Comparison of ENCODE assay signal across 14 cellular contexts in the genomic region with DNA sequence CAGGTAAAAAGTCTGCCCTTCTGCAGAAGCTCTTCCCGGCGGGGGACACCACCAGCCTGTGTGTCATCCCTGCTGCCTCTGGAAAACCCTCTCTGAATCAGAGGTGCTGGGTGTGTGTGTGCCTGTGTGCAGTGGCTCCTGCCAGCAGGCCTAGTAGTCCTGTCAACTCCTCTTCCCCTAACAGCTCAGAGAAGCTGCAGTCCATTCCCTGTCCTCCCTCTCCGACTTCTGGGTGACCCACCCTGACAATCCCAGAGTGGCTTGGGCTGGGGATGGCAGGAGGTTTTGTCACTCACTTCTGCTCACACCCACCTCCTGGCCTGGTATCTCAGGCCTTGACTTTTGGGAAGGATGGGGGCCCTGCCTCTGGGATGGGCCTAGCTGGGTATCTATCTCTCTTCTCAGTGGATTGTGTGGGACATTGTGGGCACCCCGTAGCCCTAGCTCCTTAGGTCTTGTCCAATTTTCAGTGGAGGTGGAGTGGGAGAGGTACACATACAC. TPM values are rescaled to one million over a fixed set of nuclear protein-coding genes. Genes with fewer than 3 reads are reported as not detected.
A peak's percentile ranks its signal among the peaks of the same experiment; 100 is the strongest.
DNase-seq lines count a peak whose midpoint lies in the region; ATAC-seq, FAIRE-seq and TF ChIP-seq lines count a peak whose summit lies in the region.
"Had no signal": no experiment of that assay in that cellular context is flagged by ENCODE, and none has a peak within 500 bp of the region (broad histone marks: within the 10 kb centered on the region; RNA-seq: fewer than 3 reads in every experiment).

No MANE protein-coding gene starts in this region.

- intact Hi-C loops in gastrocnemius medialis (cut with DNase I; ENCODE audit: low total_unique reads) = no loop called here

- H3K4me1 ChIP-seq in keratinocyte (ENCODE audit: control insufficient read depth, extremely low read depth, insufficient read depth, low read length) = peaks cover 63% of the 10 kb centered on the region
- peaks cover 0 to 10% of the 10 kb centered on the region in 2 donors for H3K4me1 ChIP-seq in gastrocnemius medialis

- H3K4me3 ChIP-seq in keratinocyte (ENCODE audit: control insufficient read depth in 2 of 3, extremely low read depth in 1 of 3, insufficient read depth in 2 of 3, low read depth in 1 of 3, low read length in 3 of 3) (peak overlapping the region in 2 of 3 experiments; percentile 16 to 48), gastrocnemius medialis (no peak overlapping the region)

- no peak overlapping the region for H3K27ac Mint-ChIP-seq in activated T-cell treated with anti-CD3 and anti-CD28 coated beads, Interleukin-2, amount 50 U/mL, for 72 hours
- H3K27ac Mint-ChIP-seq in natural killer cell treated with Interleukin-12 subunit alpha and Interleukin-12 subunit beta and Interleukin-15 and Interleukin-18, amount 100 ng/mL, for 72 hours = no peak overlapping the region

- H3K4me1 Mint-ChIP-seq in activated T-cell treated with anti-CD3 and anti-CD28 coated beads, Interleukin-2, amount 50 U/mL, for 72 hours (ENCODE audit: low read depth) = peaks cover 50% of the 10 kb centered on the region
- peaks cover 0 to 13% of the 10 kb centered on the region in 2 donors for H3K4me1 Mint-ChIP-seq in natural killer cell treated with Interleukin-12 subunit alpha and Interleukin-12 subunit beta and Interleukin-15 and Interleukin-18, amount 100 ng/mL, for 72 hours (ENCODE audit: low read depth in 2 of 2)

- dilution Hi-C loops in keratinocyte (cut with MboI; ENCODE audit: extremely low pct_ligation_motif_present, low sequenced_read_pairs) = no loop called here

- H3K27me3 ChIP-seq in keratinocyte (ENCODE audit: control insufficient read depth, extremely low read depth, insufficient read depth, low read length) (peaks cover 6% of the 10 kb centered on the region), gastrocnemius medialis (peaks cover 38 to 62% (median 43%) of the 10 kb centered on the region in 3 donors)

- H3K36me3 ChIP-seq in keratinocyte (ENCODE audit: control insufficient read depth in 2 of 2, extremely low read depth in 1 of 2, insufficient read depth in 2 of 2, low read length in 2 of 2) = no peaks in the 10 kb centered on the region
- no peaks in the 10 kb centered on the region for H3K36me3 ChIP-seq in gastrocnemius medialis
- H3K36me3 ChIP-seq: SJCRH30 had no signal

- H3K36me3 Mint-ChIP-seq in activated T-cell treated with anti-CD3 and anti-CD28 coated beads, Interleukin-2, amount 50 U/mL, for 72 hours (ENCODE audit: insufficient read depth in 2 of 2) = peaks cover 0 to 1% of the 10 kb centered on the region in 2 donors
- H3K36me3 Mint-ChIP-seq in natural killer cell treated with Interleukin-12 subunit alpha and Interleukin-12 subunit beta and Interleukin-15 and Interleukin-18, amount 100 ng/mL, for 72 hours = no peaks in the 10 kb centered on the region

- TF ChIP-seq CTCF in keratinocyte (optimal IDR thresholded peaks at IDR 0.05 in 1 of 3, IDR thresholded peaks at IDR 0.05 in 1 of 3, conservative IDR thresholded peaks at IDR 0.05 in 1 of 3; ENCODE audit: extremely low read depth in 1 of 3, insufficient read depth in 2 of 3, low read length in 3 of 3) = no peak
- no peak for TF ChIP-seq CTCF in gastrocnemius medialis (IDR thresholded peaks at IDR 0.05 in 4 of 5, conservative IDR thresholded peaks at IDR 0.05 in 1 of 5)

- FAIRE-seq in keratinocyte (lab: Jason Lieb, UNC) = peak; percentile 93

- in situ Hi-C loops in gastrocnemius medialis (cut with MboI; ENCODE audit: low sequenced_read_pairs in 4 of 4) = no loop called here

- H3K9me3 Mint-ChIP-seq in activated T-cell treated with anti-CD3 and anti-CD28 coated beads, Interleukin-2, amount 50 U/mL, for 72 hours = no peaks in the 10 kb centered on the region
- no peaks in the 10 kb centered on the region for H3K9me3 Mint-ChIP-seq in natural killer cell treated with Interleukin-12 subunit alpha and Interleukin-12 subunit beta and Interleukin-15 and Interleukin-18, amount 100 ng/mL, for 72 hours

- H3K4me2 ChIP-seq in keratinocyte (ENCODE audit: control insufficient read depth, extremely low read depth, insufficient read depth, low read depth, low read length) = peak overlapping the region; percentile 86

- peak overlapping the region; percentile 33 for H2AFZ ChIP-seq in keratinocyte (ENCODE audit: control insufficient read depth, low read length)

- peaks cover 2% of the 10 kb centered on the region for H3K9me1 ChIP-seq in keratinocyte (ENCODE audit: control insufficient read depth, extremely low read depth, insufficient read depth, low read length)

- peak in 1 of 2 donors; percentile 16 for ATAC-seq in activated T-cell treated with anti-CD3 and anti-CD28 coated beads, Interleukin-2, amount 50 U/mL, for 72 hours (replicated peaks in 1 of 2)
- ATAC-seq in natural killer cell treated with Interleukin-12 subunit alpha and Interleukin-12 subunit beta and Interleukin-15 and Interleukin-18, amount 100 ng/mL, for 72 hours = no peak
- no peak for ATAC-seq in gastrocnemius medialis
- no peak for ATAC-seq in GM18519 (IDR thresholded peaks at IDR 0.05; ENCODE audit: low FRiP score, unreplicated experiment)

- peak overlapping the region; percentile 59 to 70 for H3K4me3 Mint-ChIP-seq in activated T-cell treated with anti-CD3 and anti-CD28 coated beads, Interleukin-2, amount 50 U/mL, for 72 hours
- no peak overlapping the region for H3K4me3 Mint-ChIP-seq in natural killer cell treated with Interleukin-12 subunit alpha and Interleukin-12 subunit beta and Interleukin-15 and Interleukin-18, amount 100 ng/mL, for 72 hours

- H4K20me1 ChIP-seq in keratinocyte (ENCODE audit: control insufficient read depth, extremely low read depth, insufficient read depth, low read length) = no peaks in the 10 kb centered on the region

- no peaks in the 10 kb centered on the region for H3K79me2 ChIP-seq in keratinocyte (ENCODE audit: control insufficient read depth, insufficient read depth, low read length)

- H3K9me3 ChIP-seq in keratinocyte (ENCODE audit: control insufficient read depth, low read depth, low read length) (no peaks in the 10 kb centered on the region), gastrocnemius medialis (no peaks in the 10 kb centered on the region)
- H3K9me3 ChIP-seq: SJCRH30 had no signal

- peak overlapping the region; percentile 67 for H3K9ac ChIP-seq in keratinocyte (ENCODE audit: control insufficient read depth, extremely low read depth, insufficient read depth, low read length)

- peak; percentile 29 for DNase-seq in stimulated activated CD4-positive, alpha-beta T cell treated with anti-CD3 and anti-CD28 coated beads, Interleukin-15, amount 100 ng/mL, for 24 hours
- no peak for DNase-seq in stimulated activated CD4-positive, alpha-beta T cell treated with anti-CD3 and anti-CD28 coated beads, Interleukin-1b, Interleukin-23, amount 100 ng/mL, for 48 hours
- DNase-seq in activated T-cell treated with anti-CD3 and anti-CD28 coated beads, Interleukin-2, amount 50 U/mL, for 72 hours = no peak
- no peak for DNase-seq in keratinocyte (ENCODE audit: low read depth, low spot score)
- no peak for DNase-seq in NCI-H2171 (lab: John Stamatoyannopoulos, UW)
- DNase-seq in natural killer cell treated with Interleukin-12 subunit alpha and Interleukin-12 subunit beta and Interleukin-15 and Interleukin-18, amount 100 ng/mL, for 72 hours (ENCODE audit: low spot score) = no peak
- DNase-seq in gastrocnemius medialis = no peak
- DNase-seq: cerebellar nuclear complex; hippocampal formation; NCI-H1930; stimulated activated CD4-positive, alpha-beta T cell treated with anti-CD3 and anti-CD28 coated beads, Interleukin-2, amount 100 ng/mL, for 24 hours had no signal

- H3K27ac ChIP-seq in keratinocyte (ENCODE audit: control insufficient read depth, insufficient read depth, low read length) = peak overlapping the region; percentile 82
- H3K27ac ChIP-seq in gastrocnemius medialis = no peak overlapping the region

- no peak for TF ChIP-seq POLR2A in gastrocnemius medialis (IDR thresholded peaks at IDR 0.05)

- H3K27me3 Mint-ChIP-seq in activated T-cell treated with anti-CD3 and anti-CD28 coated beads, Interleukin-2, amount 50 U/mL, for 72 hours (ENCODE audit: low read depth) = peaks cover 36% of the 10 kb centered on the region
- H3K27me3 Mint-ChIP-seq in natural killer cell treated with Interleukin-12 subunit alpha and Interleukin-12 subunit beta and Interleukin-15 and Interleukin-18, amount 100 ng/mL, for 72 hours = peaks cover 48 to 66% of the 10 kb centered on the region in 2 donors

RNA-seq across cellular contexts. Expression of a gene that starts 2.3 kb away (rescaled TPM):
- 1 to 10 TPM; 3.4 to 8.6 TPM for total RNA-seq in activated T-cell treated with anti-CD3 and anti-CD28 coated beads, Interleukin-2, amount 50 U/mL, for 72 hours
- polyA plus RNA-seq in keratinocyte = 0.78 to 6.6 TPM (median 2.1 TPM) in 3 replicates
- 2.4 TPM for polyA plus RNA-seq in keratinocyte (2011; ENCODE audit: low read depth)
- polyA plus RNA-seq in keratinocyte (2011; cell fraction: cytosol; rRNA removed) = 0.78 and 1.4 TPM in 2 replicates
- 1.8 and 2.6 TPM in 2 replicates for polyA plus RNA-seq in keratinocyte (2011; cell fraction: nucleus; rRNA removed)
- polyA plus RNA-seq in keratinocyte (2012; ENCODE audit: low replicate concordance) = 0.97 and 3.7 TPM in 2 replicates
- 0.43 to 4.4 TPM (median 1.4 TPM) in 3 replicates for polyA minus RNA-seq in keratinocyte
- 1.7 TPM for polyA minus RNA-seq in keratinocyte (2011; cell fraction: cytosol; rRNA and poly(A)+ RNA removed)
- 1.1 and 2.6 TPM in 2 replicates for polyA minus RNA-seq in keratinocyte (2011; cell fraction: nucleus; rRNA and poly(A)+ RNA removed)
- not detected for total RNA-seq in natural killer cell treated with Interleukin-12 subunit alpha and Interleukin-12 subunit beta and Interleukin-15 and Interleukin-18, amount 100 ng/mL, for 72 hours
- not detected for total RNA-seq in gastrocnemius medialis

RNA-seq across cellular contexts. Expression of a gene that starts 23.3 kb away (rescaled TPM):
- total RNA-seq in activated T-cell treated with anti-CD3 and anti-CD28 coated beads, Interleukin-2, amount 50 U/mL, for 72 hours = under 1 TPM; 0.19 TPM
- 0.15 TPM in 1 of 3 replicates, not detected in the others for polyA plus RNA-seq in keratinocyte
- 0.20 TPM for polyA plus RNA-seq in keratinocyte (2011; ENCODE audit: low read depth)
- 0.12 TPM in 1 of 2 replicates, not detected in the other for polyA plus RNA-seq in keratinocyte (2011; cell fraction: cytosol; rRNA removed)
- 0.09 and 0.17 TPM in 2 replicates for polyA plus RNA-seq in keratinocyte (2011; cell fraction: nucleus; rRNA removed)
- 0.27 TPM in 1 of 2 replicates, not detected in the other for polyA plus RNA-seq in keratinocyte (2012; ENCODE audit: low replicate concordance)
- polyA minus RNA-seq in keratinocyte = not detected in 3 replicates
- polyA minus RNA-seq in keratinocyte (2011; cell fraction: cytosol; rRNA and poly(A)+ RNA removed) = not detected
- not detected in 2 replicates for polyA minus RNA-seq in keratinocyte (2011; cell fraction: nucleus; rRNA and poly(A)+ RNA removed)
- not detected for total RNA-seq in natural killer cell treated with Interleukin-12 subunit alpha and Interleukin-12 subunit beta and Interleukin-15 and Interleukin-18, amount 100 ng/mL, for 72 hours
- total RNA-seq in gastrocnemius medialis = 1 to 10 TPM in 2 of 4 donors, under 1 TPM in 2; 0.36 to 3.9 (median 2.1) TPM

RNA-seq across cellular contexts. Expression of a gene that starts 51.3 kb away (rescaled TPM):
- not detected for total RNA-seq in activated T-cell treated with anti-CD3 and anti-CD28 coated beads, Interleukin-2, amount 50 U/mL, for 72 hours
- not detected in 3 replicates for polyA plus RNA-seq in keratinocyte
- polyA plus RNA-seq in keratinocyte (2011; ENCODE audit: low read depth) = not detected
- not detected in 2 replicates for polyA plus RNA-seq in keratinocyte (2011; cell fraction: cytosol; rRNA removed)
- not detected in 2 replicates for polyA plus RNA-seq in keratinocyte (2011; cell fraction: nucleus; rRNA removed)
- not detected in 2 replicates for polyA plus RNA-seq in keratinocyte (2012; ENCODE audit: low replicate concordance)
- polyA minus RNA-seq in keratinocyte = not detected in 3 replicates
- not detected for polyA minus RNA-seq in keratinocyte (2011; cell fraction: cytosol; rRNA and poly(A)+ RNA removed)
- polyA minus RNA-seq in keratinocyte (2011; cell fraction: nucleus; rRNA and poly(A)+ RNA removed) = not detected in 2 replicates
- not detected for total RNA-seq in natural killer cell treated with Interleukin-12 subunit alpha and Interleukin-12 subunit beta and Interleukin-15 and Interleukin-18, amount 100 ng/mL, for 72 hours
- 10 to 100 TPM in 3 of 4 donors, 1 to 10 TPM in 1; 8.3 to 65.4 (median 44.3) TPM for total RNA-seq in gastrocnemius medialis
- total RNA-seq: activated CD8-positive, alpha-beta memory T cell treated with anti-CD3 and anti-CD28 coated beads for 36 hours had no signal

Comparison
In these comparisons a context has a peak if more than half of its experiments do, and no peak if none do; other contexts are left out.
1. H3K4me3 ChIP-seq: peak in keratinocyte (2 of 3); none in gastrocnemius medialis (0 of 4).
2. RNA of a gene that starts 51.3 kb away (total RNA-seq): 8.3 to 65.4 TPM in gastrocnemius medialis; not detected in activated T-cell treated with anti-CD3 and anti-CD28 coated beads, Interleukin-2, amount 50 U/mL, for 72 hours and not detected in natural killer cell treated with Interleukin-12 subunit alpha and Interleukin-12 subunit beta and Interleukin-15 and Interleukin-18, amount 100 ng/mL, for 72 hours; every median in the first group is over 4 times any median in the second.